9 cellular contexts compared by ENCODE assay signal in genomic region chr14:68941820-68942219, GRCh38. TPM values are rescaled to one million over a fixed set of nuclear protein-coding genes. Genes with fewer than 3 reads are reported as not detected.
DNase-seq lines count a peak whose midpoint lies in the region; ATAC-seq and TF ChIP-seq lines count a peak whose summit lies in the region.
"Had no signal": no experiment of that assay in that cellular context is flagged by ENCODE, and none has a peak within 500 bp of the region (broad histone marks: within the 10 kb centered on the region; RNA-seq: fewer than 3 reads in every experiment).

No MANE protein-coding gene starts in this region.

- POLR2A ChIA-PET in OCI-LY7 (lab: Charles Lee) = no interaction called here

- H3K36me3 ChIP-seq in BLaER1 (peaks cover 25% of the 10 kb centered on the region; the same call in 1 of the 2 replicates), OCI-LY7 (ENCODE audit: insufficient read depth, low read length) (no peaks in the 10 kb centered on the region)

- no peak overlapping the region for H2AFZ ChIP-seq in OCI-LY7 (ENCODE audit: low read length)

- H4K20me1 ChIP-seq in BLaER1 (peaks cover 48% of the 10 kb centered on the region), OCI-LY7 (ENCODE audit: insufficient read depth, low read length) (no peaks in the 10 kb centered on the region)

- H3K4me1 ChIP-seq in BLaER1 (peaks cover 87% of the 10 kb centered on the region), OCI-LY7 (ENCODE audit: insufficient read depth, low read length, poor library complexity, severe bottlenecking) (no peaks in the 10 kb centered on the region)

- H3K4me3 ChIP-seq in BLaER1 (no peak overlapping the region), OCI-LY7 (ENCODE audit: low read depth, low read length, poor library complexity, severe bottlenecking) (no peak overlapping the region), epithelial cell of esophagus (ENCODE audit: low read length) (no peak overlapping the region)

- ATAC-seq in HG03095 (IDR thresholded peaks at IDR 0.05; ENCODE audit: unreplicated experiment) (no peak), HG02884 (IDR thresholded peaks at IDR 0.05; ENCODE audit: unreplicated experiment) (no peak)

- H3K27ac ChIP-seq in BLaER1 (no peak overlapping the region), OCI-LY7 (ENCODE audit: low read depth, low read length, poor library complexity, severe bottlenecking) (no peak overlapping the region)

- H3K9ac ChIP-seq in BLaER1 = no peak overlapping the region

- intact Hi-C loops in OCI-LY7 (cut with micrococcal nuclease; ENCODE audit: unreplicated experiment) = no loop called here

- no peak for DNase-seq in OCI-LY7 (ENCODE audit: low spot score)
- peak; percentile 98 for DNase-seq in epithelial cell of esophagus (ENCODE audit: low read depth)
- peak; percentile 98 for DNase-seq in myocyte (ENCODE audit: low read depth)
- DNase-seq in activated CD4-positive, alpha-beta T cell treated with anti-CD3 and anti-CD28 coated beads for 4 hours = no peak
- DNase-seq in NCI-H510A (lab: John Stamatoyannopoulos, UW) = no peak
- DNase-seq: NCI-H2107 had no signal

- TF ChIP-seq CTCF in OCI-LY7 (conservative IDR thresholded peaks at IDR 0.05; ENCODE audit: low read length) = peak; percentile 38
- TF ChIP-seq CTCF in epithelial cell of esophagus (IDR thresholded peaks at IDR 0.05; ENCODE audit: insufficient read depth, low read depth, low read length, missing control alignments) = peak; percentile 82

- H3K9me2 ChIP-seq in OCI-LY7 (ENCODE audit: insufficient read depth, low read length) = no peaks in the 10 kb centered on the region

- no peaks in the 10 kb centered on the region for H3K79me2 ChIP-seq in OCI-LY7 (ENCODE audit: insufficient read depth, low read depth, low read length)

- peak overlapping the region; percentile 32; the same call in 1 of the 2 replicates for H3K4me2 ChIP-seq in BLaER1
- no peak overlapping the region for H3K4me2 ChIP-seq in OCI-LY7 (ENCODE audit: low read length)

- CTCF ChIA-PET in OCI-LY7 (lab: Charles Lee; ENCODE audit: unreplicated experiment) = no interaction called here

- no peaks in the 10 kb centered on the region for H3K27me3 ChIP-seq in BLaER1

- BruUV-seq in OCI-LY7 (replicated peaks; lab: Mats Ljungman, UMichigan) = no TSS peak

- H3K9me3 ChIP-seq in BLaER1 = no peaks in the 10 kb centered on the region
- H3K9me3 ChIP-seq in OCI-LY7 (ENCODE audit: low read length) = no peaks in the 10 kb centered on the region

RNA-seq across cellular contexts. Expression of gene ACTN1, which starts 37.3 kb away (rescaled TPM):
- 0.39 and 1.8 TPM in 2 replicates for total RNA-seq in OCI-LY7 (2014; rRNA removed; shearing (Covaris generic))
- 0.51 and 1.2 TPM in 2 replicates for total RNA-seq in OCI-LY7 (2022)
- total RNA-seq in myocyte = 171 and 188 TPM in 2 replicates
- polyA plus RNA-seq in myocyte (2012) = 773 TPM

Comparison
In these comparisons a context has a peak if more than half of its experiments do, and no peak if none do; other contexts are left out.
1. DNase-seq: peak in epithelial cell of esophagus (single experiment) and myocyte (single experiment); none in OCI-LY7 (single experiment), activated CD4-positive, alpha-beta T cell treated with anti-CD3 and anti-CD28 coated beads for 4 hours (0 of 2) and NCI-H510A (single experiment).
2. RNA of gene ACTN1, which starts 37.3 kb away (total RNA-seq): 171 to 188 TPM in myocyte; 0.39 to 1.8 TPM in OCI-LY7; every median in the first group is over 10 times any median in the second.